24 cellular contexts compared by ENCODE assay signal in the genomic region with DNA sequence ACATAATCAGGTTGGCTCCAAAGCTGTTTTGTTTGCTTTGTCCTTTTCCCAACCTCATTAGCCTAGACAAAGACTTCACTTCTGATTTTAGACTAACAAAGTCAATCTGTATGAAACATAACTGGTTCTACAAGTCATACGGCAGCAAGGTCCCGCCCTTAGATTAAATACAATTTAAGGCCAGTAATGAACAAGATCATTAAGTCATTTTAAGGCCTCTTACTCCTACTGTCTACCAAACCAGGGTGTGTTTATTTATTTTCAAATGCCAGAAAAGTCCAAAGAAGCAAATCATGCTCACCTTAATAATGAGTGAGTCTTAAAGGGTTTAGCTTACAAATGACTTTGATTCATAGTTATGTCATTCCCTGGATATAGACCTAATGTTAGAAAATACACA.
DNase-seq lines count a peak whose midpoint lies in the region; ATAC-seq, FAIRE-seq and TF ChIP-seq lines count a peak whose summit lies in the region.
"Had no signal": no experiment of that assay in that cellular context is flagged by ENCODE, and none has a peak within 500 bp of the region (broad histone marks: within the 10 kb centered on the region; RNA-seq: fewer than 3 reads in every experiment).

No MANE protein-coding gene starts in this region.

- no peak overlapping the region for H3K27ac ChIP-seq in coronary artery
- H3K27ac ChIP-seq: cardiac muscle cell, heart right ventricle had no signal

- intact Hi-C loops in mucosa of descending colon (cut with DNase I, micrococcal nuclease): no loop called here

- H3K36me3 ChIP-seq in bronchial epithelial cell (ENCODE audit: control insufficient read depth, insufficient read depth, low read length) (no peaks in the 10 kb centered on the region), mucosa of descending colon (ENCODE audit: low read depth) (no peaks in the 10 kb centered on the region)
- H3K36me3 ChIP-seq: cardiac muscle cell, heart right ventricle had no signal

- no peaks in the 10 kb centered on the region for H3K9me3 ChIP-seq in mucosa of descending colon
- H3K9me3 ChIP-seq: Caco-2, heart right ventricle had no signal

- H3K4me1 ChIP-seq in mucosa of descending colon (ENCODE audit: low read depth): peaks cover 5% of the 10 kb centered on the region
- H3K4me1 ChIP-seq: heart right ventricle had no signal

- peak; percentile 50 for DNase-seq in EH (ENCODE audit: low read depth)
- peak; percentile 64 for DNase-seq in LNCaP clone FGC (ENCODE audit: low read depth)
- DNase-seq in bronchial epithelial cell (ENCODE audit: low read depth): peak; percentile 81
- peak in 1 of 3 donors; percentile 10 for DNase-seq in mucosa of descending colon
- no peak for DNase-seq in stimulated activated naive CD4-positive, alpha-beta T cell treated with Interleukin-2 at 50 U/mL for 16 hours (lab: John Stamatoyannopoulos, UW)
- no peak for DNase-seq in NCI-H1436 (lab: John Stamatoyannopoulos, UW)
- no peak for DNase-seq in activated effector memory CD4-positive, alpha-beta T cell treated with anti-CD3 and anti-CD28 coated beads, Interleukin-2, amount 50 U/mL, for 16 hours
- DNase-seq in coronary artery (ENCODE audit: low spot score): no peak
- DNase-seq: activated CD4-positive, alpha-beta T cell treated with anti-CD3 and anti-CD28 coated beads, Interleukin-2, amount 10 ng/mL, durations not matched to agents 7 days and 5 days; activated gamma-delta T cell; activated naive CD8-positive, alpha-beta T cell treated with anti-CD3 and anti-CD28 coated beads for 36 hours; anterior cingulate cortex; Caco-2; cortex of kidney; DND-41; effector memory CD4-positive, alpha-beta T cell; heart right ventricle; IMR-90; kidney glomerular epithelial cell; NCI-H187; stimulated activated naive B cell treated with anti-CD40 and anti-IgM and Interleukin-4, amounts not matched to agents 10 μg/mL and 1 μg/mL and 100 μg/mL, for 72 hours; T-cell had no signal

- no peak for TF ChIP-seq CTCF in LNCaP clone FGC (IDR thresholded peaks at IDR 0.05; ENCODE audit: control insufficient read depth, extremely low read depth, insufficient read depth)
- TF ChIP-seq CTCF in bronchial epithelial cell (IDR thresholded peaks at IDR 0.05; ENCODE audit: insufficient read depth, low read length, severe bottlenecking): no peak
- TF ChIP-seq CTCF in mucosa of descending colon (IDR thresholded peaks at IDR 0.05): no peak
- TF ChIP-seq CTCF in coronary artery (IDR thresholded peaks at IDR 0.05): no peak

- ATAC-seq in mucosa of descending colon: peak; percentile 88
- ATAC-seq: heart right ventricle; natural killer cell treated with Interleukin-12 subunit alpha and Interleukin-12 subunit beta and Interleukin-15 and Interleukin-18, amount 100 ng/mL, for 72 hours; stimulated activated naive B cell treated with anti-CD40 and anti-IgM and Interleukin-4, amounts not matched to agents 10 μg/mL and 1 μg/mL and 100 μg/mL, for 72 hours; T-cell had no signal

- no peaks in the 10 kb centered on the region for H3K27me3 ChIP-seq in bronchial epithelial cell (ENCODE audit: control insufficient read depth, insufficient read depth, low read length)
- H3K27me3 ChIP-seq: cardiac muscle cell had no signal

- H3K4me3 ChIP-seq in LNCaP clone FGC (ENCODE audit: low read depth, low read length) (no peak overlapping the region), bronchial epithelial cell (ENCODE audit: low read depth, low read length) (no peak overlapping the region), mucosa of descending colon (no peak overlapping the region), coronary artery (no peak overlapping the region)
- H3K4me3 ChIP-seq: cardiac muscle cell, heart right ventricle had no signal

- no peak for FAIRE-seq in bronchial epithelial cell (lab: Jason Lieb, UNC)

Comparison
In these comparisons a context has a peak if more than half of its experiments do, and no peak if none do; other contexts are left out.
1. DNase-seq: peak in EH (single experiment), LNCaP clone FGC (single experiment) and bronchial epithelial cell (single experiment); none in stimulated activated naive CD4-positive, alpha-beta T cell treated with Interleukin-2 at 50 U/mL for 16 hours (single experiment), NCI-H1436 (single experiment), activated effector memory CD4-positive, alpha-beta T cell treated with anti-CD3 and anti-CD28 coated beads, Interleukin-2, amount 50 U/mL, for 16 hours (single experiment) and coronary artery (single experiment).